Comparison of ENCODE assay signal across 8 cellular contexts in genomic region chr19:39435499-39436349, GRCh38. TPM values are rescaled to one million over a fixed set of nuclear protein-coding genes. Genes with fewer than 3 reads are reported as not detected.
DNase-seq lines count a peak whose midpoint lies in the region; ATAC-seq and TF ChIP-seq lines count a peak whose summit lies in the region.

Gene RPS16, minus strand, starts transcription at chr19:39435949. Its CDS starts 54 bp downstream, at chr19:39435895.

- H3K4me3 ChIP-seq in left lung = peak within 1 kb of the TSS; percentile 90 to 94

- peaks cover 21 to 63% of the 10 kb centered on the region in 2 donors for H3K4me1 ChIP-seq in left lung

- no peaks in the 10 kb centered on the region for H3K9me3 ChIP-seq in left lung

- H3K27ac ChIP-seq in left lung = peak within 1 kb of the TSS; percentile 80 to 90

- no peak for TF ChIP-seq CTCF in left lung (IDR thresholded peaks at IDR 0.05)

- peak; percentile 86 to 98 (median 96) for DNase-seq in C1 segment of cervical spinal cord (lab: John Stamatoyannopoulos, UW)
- DNase-seq in NCI-H748 treated with DMSO at 0.1 percent for 48 hours (lab: John Stamatoyannopoulos, UW) = peak; percentile 99
- DNase-seq in activated CD4-positive, alpha-beta T cell treated with anti-CD3 and anti-CD28 coated beads, Interleukin-2, amount 50 U/mL, for 1 hour = peak; percentile 99
- DNase-seq in dedifferentiated amniotic fluid mesenchymal stem cell (ENCODE audit: extremely low spot score) = peak; percentile 98
- DNase-seq in left lung = peak; percentile 99 to 100
- peak; percentile 99 for DNase-seq in stimulated activated CD4-positive, alpha-beta T cell treated with anti-CD3 and anti-CD28 coated beads, Interleukin-2, amount 100 ng/mL, for 4 hours (ENCODE audit: low read depth)

- H3K36me3 ChIP-seq in left lung = peaks cover 0 to 34% of the 10 kb centered on the region in 2 donors

- intact Hi-C loops in left lung (cut with DNase I) = no loop called here

- no peaks in the 10 kb centered on the region for H3K27me3 ChIP-seq in left lung

- ATAC-seq in GM19372 (IDR thresholded peaks at IDR 0.05; ENCODE audit: low read depth, unreplicated experiment) (peak; percentile 84), HG03521 (IDR thresholded peaks at IDR 0.05; ENCODE audit: unreplicated experiment) (peak; percentile 76), left lung (peak; percentile 98)

RNA-seq across cellular contexts. Expression of gene RPS16, which starts in this region (rescaled TPM):
- total RNA-seq in left lung = 1,000 to 10,000 TPM; 1,507 to 1,549 TPM

Comparison
In these comparisons a context has a peak if more than half of its experiments do, and no peak if none do; other contexts are left out.
1. Peak in every context shown above with its lines: DNase-seq, ATAC-seq, H3K4me3 ChIP-seq and H3K27ac ChIP-seq.